In the genomic region with DNA sequence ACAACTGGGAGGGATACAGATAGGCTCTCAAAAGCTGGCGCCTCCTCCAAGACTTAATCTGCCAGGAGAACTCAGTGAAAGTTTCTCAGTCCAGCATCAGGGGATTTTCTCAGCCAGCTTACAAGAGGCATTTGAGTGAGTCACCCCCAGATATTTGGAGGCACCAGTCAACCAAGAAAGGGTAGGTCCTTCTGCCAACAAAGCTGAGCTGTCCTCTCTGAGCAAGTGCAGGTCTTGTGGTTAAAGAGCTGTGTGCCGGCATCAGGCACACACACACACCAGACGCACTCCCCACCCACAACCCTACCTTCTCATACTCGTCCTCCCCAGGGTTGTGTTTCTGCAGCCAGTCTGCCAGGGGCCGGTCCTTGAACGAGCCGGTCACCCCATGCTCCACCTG, we compare ENCODE assay signal across 10 cellular contexts. TPM values are rescaled to one million over a fixed set of nuclear protein-coding genes. Genes with fewer than 3 reads are reported as not detected.
A peak's percentile ranks its signal among the peaks of the same experiment; 100 is the strongest.
DNase-seq lines count a peak whose midpoint lies in the region; ATAC-seq and TF ChIP-seq lines count a peak whose summit lies in the region.
"Had no signal": no experiment of that assay in that cellular context is flagged by ENCODE, and none has a peak within 500 bp of the region (broad histone marks: within the 10 kb centered on the region; RNA-seq: fewer than 3 reads in every experiment).

No MANE protein-coding gene starts in this region.

- TF ChIP-seq CTCF in AG04450 (IDR thresholded peaks at IDR 0.05; ENCODE audit: low read depth, low read length) = no peak
- no peak for TF ChIP-seq CTCF in MCF 10A (IDR thresholded peaks at IDR 0.05; ENCODE audit: unreplicated experiment)

- H3K4me3 ChIP-seq in AG04450 (ENCODE audit: low read depth, low read length) (no peak overlapping the region), muscle layer of duodenum (ENCODE audit: low read depth in 1 of 2, low read length in 2 of 2) (no peak overlapping the region)

- BruUV-seq in MCF 10A (replicated peaks; lab: Mats Ljungman, UMichigan) = no TSS peak

- H3K36me3 Mint-ChIP-seq in MCF 10A (ENCODE audit: insufficient read depth, unreplicated experiment) = peaks cover 11% of the 10 kb centered on the region

- no peaks in the 10 kb centered on the region for H3K9me3 ChIP-seq in AG04450 (ENCODE audit: control insufficient read depth, insufficient read depth, low read length)
- no peaks in the 10 kb centered on the region for H3K9me3 ChIP-seq in muscle layer of duodenum (ENCODE audit: control insufficient read depth in 1 of 2, low read length in 2 of 2)

- peaks cover 65% of the 10 kb centered on the region for H3K4me1 Mint-ChIP-seq in MCF 10A (ENCODE audit: insufficient read depth, unreplicated experiment)

- POLR2A ChIA-PET in AG04450 (lab: Yijun Ruan, JAX) = interaction anchor here (1.0 to 1.4 kb wide), 3 partner anchors 10 to 77 kb away, joined by 3 to 4 read pairs (median 3); a partner anchor contains a TSS
- POLR2A ChIA-PET in MCF 10A (lab: Yijun Ruan, JAX) = interaction anchor here (0.7 to 11.1 kb wide), 21 partner anchors 8 to 681 kb away, joined by 3 to 253 read pairs (median 6); a partner anchor contains a TSS

- no peak for ATAC-seq in HG03469 (IDR thresholded peaks at IDR 0.05; ENCODE audit: unreplicated experiment)

- peak overlapping the region; percentile 94 for H3K27ac Mint-ChIP-seq in MCF 10A (ENCODE audit: low read depth, unreplicated experiment)

- peak overlapping the region; percentile 71 for H3K27ac ChIP-seq in AG04450 (ENCODE audit: low read depth, low read length)
- H3K27ac ChIP-seq in muscle layer of duodenum (ENCODE audit: low read length) = peak overlapping the region; percentile 84

- intact Hi-C loops in MCF 10A (cut with micrococcal nuclease) = loop anchor here (1.0 to 2.0 kb wide), 3 partner anchors 21 to 64 kb away; a partner anchor contains a TSS

- CTCF ChIA-PET in AG04450 (lab: Charles Lee) = interaction anchor here (0.7 to 15.0 kb wide), 5 partner anchors 8 to 62 kb away, joined by 3 to 483 read pairs (median 5); a partner anchor contains a TSS
- CTCF ChIA-PET in MCF 10A (lab: Yijun Ruan, JAX) = interaction anchor here (0.6 to 38.8 kb wide), 15 partner anchors 7 to 368 kb away, joined by 3 to 1125 read pairs (median 4); a partner anchor contains a TSS

- H3K4me1 ChIP-seq in muscle layer of duodenum (ENCODE audit: control insufficient read depth in 1 of 2, insufficient read depth in 2 of 2, low read length in 2 of 2) = peaks cover 9 to 13% of the 10 kb centered on the region in 2 donors

- no peaks in the 10 kb centered on the region for H3K27me3 Mint-ChIP-seq in MCF 10A (ENCODE audit: insufficient read depth, unreplicated experiment)

- peaks cover 39 to 57% of the 10 kb centered on the region in 2 donors for H3K36me3 ChIP-seq in muscle layer of duodenum (ENCODE audit: control insufficient read depth in 1 of 2, insufficient read depth in 2 of 2, low read length in 2 of 2)

- peaks cover 2% of the 10 kb centered on the region for H3K27me3 ChIP-seq in AG04450 (ENCODE audit: control insufficient read depth, insufficient read depth, low read length)
- no peaks in the 10 kb centered on the region for H3K27me3 ChIP-seq in muscle layer of duodenum (ENCODE audit: low read depth, low read length)

- DNase-seq in AG04450 (ENCODE audit: low read depth, low spot score) (peak; percentile 96), HS-5 (ENCODE audit: low read depth) (peak; percentile 93), MCF 10A (ENCODE audit: unreplicated experiment) (peak; percentile 99), HUDEP-2 (lab: John Stamatoyannopoulos, UW; ENCODE audit: unreplicated experiment in 76 of 76) (no peak), NCI-H524 treated with DMSO at 0.1 percent for 48 hours (lab: John Stamatoyannopoulos, UW) (no peak)
- DNase-seq in NK-92 treated with Interleukin-12 subunit alpha and Interleukin-12 subunit beta, amount 100 ng/mL, for 24 hours (lab: John Stamatoyannopoulos, UW) = no peak
- DNase-seq: activated gamma-delta T cell, NCI-H748 treated with DMSO at 0.1 percent for 48 hours had no signal

- H3K9me3 Mint-ChIP-seq in MCF 10A (ENCODE audit: unreplicated experiment) = no peaks in the 10 kb centered on the region

- H3K4me3 Mint-ChIP-seq in MCF 10A (ENCODE audit: unreplicated experiment) = peak overlapping the region; percentile 6

RNA-seq across cellular contexts. Expression of a gene that starts 27.0 kb away (rescaled TPM):
- 25.4 and 28.4 TPM in 2 replicates for polyA plus RNA-seq in AG04450 (2011; rRNA removed)
- 40.7 and 41.5 TPM in 2 replicates for polyA minus RNA-seq in AG04450 (2011; rRNA and poly(A)+ RNA removed)
- total RNA-seq in MCF 10A (2022) = 86.0 and 94.8 TPM in 2 replicates

RNA-seq across cellular contexts. Expression of a gene that starts 56.0 kb away (rescaled TPM):
- polyA plus RNA-seq in AG04450 (2011; rRNA removed) = 4.9 and 6.3 TPM in 2 replicates
- 16.2 and 16.9 TPM in 2 replicates for polyA minus RNA-seq in AG04450 (2011; rRNA and poly(A)+ RNA removed)
- total RNA-seq in MCF 10A (2022) = 3.4 and 4.4 TPM in 2 replicates

Comparison
In these comparisons a context has a peak if more than half of its experiments do, and no peak if none do; other contexts are left out.
1. DNase-seq: peak in AG04450 (single experiment), HS-5 (single experiment) and MCF 10A (single experiment); none in HUDEP-2 (0 of 76), NK-92 treated with Interleukin-12 subunit alpha and Interleukin-12 subunit beta, amount 100 ng/mL, for 24 hours (single experiment) and NCI-H524 treated with DMSO at 0.1 percent for 48 hours (single experiment).